ENCODE assay signal across 22 cellular contexts in genomic region chr2:25090801-25091200, GRCh38. TPM values are rescaled to one million over a fixed set of nuclear protein-coding genes. Genes with fewer than 3 reads are reported as not detected.
"Had no signal": no experiment of that assay in that cellular context is flagged by ENCODE, and none has a peak within 500 bp of the region (broad histone marks: within the 10 kb centered on the region; RNA-seq: fewer than 3 reads in every experiment).

No MANE protein-coding gene starts in this region.

- H3K9me3 Mint-ChIP-seq: activated CD4-positive, alpha-beta memory T cell treated with anti-CD3 and anti-CD28 coated beads, Interleukin-2, amount 10 ng/mL, durations not matched to agents 7 days and 5 days; activated CD4-positive, alpha-beta T cell treated with anti-CD3 and anti-CD28 coated beads, Interleukin-2, amount 10 ng/mL, durations not matched to agents 24 days and 14 days; activated T-helper 1 cell treated with anti-CD3 and anti-CD28 coated beads, Interleukin-12 subunit alpha, Interleukin-12 subunit beta, Interleukin-2, Interleukin-4 antibody, amounts not matched to agents 30 ng/mL and 10 ng/mL and 1 ng/mL, durations not matched to agents 14 hours and 24 hours and 36 hours; naive B cell; T-helper 2 cell treated with Interferon-gamma antibody and Interleukin-4, amounts not matched to agents 5 μg/mL and 100 μg/mL, for 36 hours had no signal

- H3K36me3 ChIP-seq: brain microvascular endothelial cell, lower lobe of right lung had no signal

- H3K36me3 Mint-ChIP-seq: naive B cell had no signal

- H3K4me3 Mint-ChIP-seq: activated CD4-positive, alpha-beta memory T cell treated with anti-CD3 and anti-CD28 coated beads, Interleukin-2, amount 10 ng/mL, durations not matched to agents 7 days and 5 days; activated CD4-positive, alpha-beta T cell treated with anti-CD3 and anti-CD28 coated beads, Interleukin-2, amount 10 ng/mL, durations not matched to agents 24 days and 14 days; activated T-helper 1 cell treated with anti-CD3 and anti-CD28 coated beads, Interleukin-12 subunit alpha, Interleukin-12 subunit beta, Interleukin-2, Interleukin-4 antibody, amounts not matched to agents 30 ng/mL and 10 ng/mL and 1 ng/mL, durations not matched to agents 14 hours and 24 hours and 36 hours; naive B cell; T-helper 2 cell treated with Interferon-gamma antibody and Interleukin-4, amounts not matched to agents 5 μg/mL and 100 μg/mL, for 36 hours had no signal

- H3K27ac Mint-ChIP-seq: activated CD4-positive, alpha-beta memory T cell treated with anti-CD3 and anti-CD28 coated beads, Interleukin-2, amount 10 ng/mL, durations not matched to agents 7 days and 5 days; activated CD4-positive, alpha-beta T cell treated with anti-CD3 and anti-CD28 coated beads, Interleukin-2, amount 10 ng/mL, durations not matched to agents 24 days and 14 days; activated T-helper 1 cell treated with anti-CD3 and anti-CD28 coated beads, Interleukin-12 subunit alpha, Interleukin-12 subunit beta, Interleukin-2, Interleukin-4 antibody, amounts not matched to agents 30 ng/mL and 10 ng/mL and 1 ng/mL, durations not matched to agents 14 hours and 24 hours and 36 hours; naive B cell; T-helper 2 cell treated with Interferon-gamma antibody and Interleukin-4, amounts not matched to agents 5 μg/mL and 100 μg/mL, for 36 hours had no signal

- H3K27me3 ChIP-seq: brain microvascular endothelial cell, thyroid gland had no signal

- H3K27ac ChIP-seq: brain microvascular endothelial cell, lower lobe of right lung, VCaP had no signal

- H3K4me3 ChIP-seq: lower lobe of right lung, thyroid gland had no signal

- ATAC-seq: activated CD4-positive, CD25-positive, alpha-beta regulatory T cell treated with anti-CD3 and anti-CD28 coated beads, Interleukin-2, amount 50 U/mL, for 24 hours; lower lobe of right lung had no signal

- H3K9me3 ChIP-seq: lower lobe of right lung, thyroid gland had no signal

- DNase-seq: activated CD4-positive, alpha-beta memory T cell treated with anti-CD3 and anti-CD28 coated beads, Interleukin-2, amount 10 ng/mL, durations not matched to agents 7 days and 5 days; activated CD4-positive, alpha-beta T cell treated with anti-CD3 and anti-CD28 coated beads, Interleukin-2, amount 10 ng/mL, durations not matched to agents 24 days and 14 days; activated gamma-delta T cell; activated naive CD4-positive, alpha-beta T cell treated with anti-CD3 and anti-CD28 coated beads, Interleukin-2, amount 50 U/mL, for 16 hours; activated T-cell treated with anti-CD3 and anti-CD28 coated beads for 4 hours; aorta; brain microvascular endothelial cell; central memory CD4-positive, alpha-beta T cell; dermis blood vessel endothelial cell; effector CD8-positive, alpha-beta T cell; erythroblast; foreskin fibroblast; kidney; lower lobe of right lung; naive B cell; stimulated activated CD4-positive, alpha-beta T cell treated with anti-CD3 and anti-CD28 coated beads, Interleukin-4, amount 100 ng/mL, for 1 hour; stimulated activated naive CD4-positive, alpha-beta T cell treated with Interleukin-2 at 50 U/mL for 16 hours; thyroid gland had no signal

- H3K27me3 Mint-ChIP-seq: activated CD4-positive, alpha-beta T cell treated with anti-CD3 and anti-CD28 coated beads, Interleukin-2, amount 10 ng/mL, durations not matched to agents 24 days and 14 days had no signal

- H3K4me1 Mint-ChIP-seq: activated CD4-positive, alpha-beta memory T cell treated with anti-CD3 and anti-CD28 coated beads, Interleukin-2, amount 10 ng/mL, durations not matched to agents 7 days and 5 days; activated CD4-positive, alpha-beta T cell treated with anti-CD3 and anti-CD28 coated beads, Interleukin-2, amount 10 ng/mL, durations not matched to agents 24 days and 14 days; naive B cell had no signal

RNA-seq across cellular contexts. Expression of gene EFR3B, which starts 48.9 kb away (rescaled TPM):
- total RNA-seq: activated CD4-positive, alpha-beta memory T cell treated with anti-CD3 and anti-CD28 coated beads, Interleukin-2, amount 10 ng/mL, durations not matched to agents 7 days and 5 days had no signal
